In the genomic region with DNA sequence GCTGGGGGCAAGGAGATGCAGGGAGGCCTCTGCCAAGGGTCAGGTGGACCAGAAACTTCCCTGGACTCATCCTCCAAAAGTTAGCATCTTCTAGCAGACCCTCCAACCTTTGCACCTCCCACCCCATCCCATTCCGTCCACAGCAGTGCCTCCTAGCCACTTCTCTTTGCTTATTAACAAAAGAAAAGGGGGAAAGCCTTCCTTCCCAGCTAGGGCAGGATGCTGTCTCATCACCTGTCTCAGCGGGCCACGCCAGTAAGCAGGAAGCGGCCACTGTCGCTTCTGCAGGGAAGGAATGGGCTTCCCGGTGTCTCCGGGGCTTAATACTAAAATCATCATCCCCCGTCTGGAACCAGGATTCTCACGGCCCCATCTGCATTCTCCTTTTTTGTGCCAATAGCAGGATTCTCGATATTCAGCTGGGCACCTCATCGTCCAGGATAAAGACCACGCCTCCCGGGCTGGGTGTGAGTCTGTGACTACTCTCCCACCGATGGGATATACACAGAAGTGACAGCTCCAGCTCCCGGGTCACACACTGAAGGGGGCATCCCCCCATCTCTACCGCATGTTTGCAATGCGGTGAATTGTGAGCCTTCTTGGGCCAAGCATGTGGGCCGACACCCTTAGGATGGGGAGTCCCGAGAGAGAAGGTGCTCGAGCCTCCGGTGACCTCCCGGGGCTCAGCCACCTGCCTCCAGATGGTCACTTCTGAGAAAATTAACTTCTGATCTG, we compare ENCODE assay signal across 1 cellular context.
TF ChIP-seq lines count a peak whose summit lies in the region.

No MANE protein-coding gene starts in this region.

TF ChIP-seq in H1, 55 proteins besides CTCF, POLR2A, EP300 and RAD21 (continued from another document):
- TF ChIP-seq CBX8 (IDR thresholded peaks at IDR 0.05; ENCODE audit: borderline replicate concordance, low read depth, low read length), result no peak
- no peak for TF ChIP-seq KDM4A (IDR thresholded peaks at IDR 0.05; ENCODE audit: low read depth, low read length, severe bottlenecking)
- no peak for TF ChIP-seq BACH1 (IDR thresholded peaks at IDR 0.05; ENCODE audit: low read length)
- no peak for TF ChIP-seq SUZ12 (IDR thresholded peaks at IDR 0.05; ENCODE audit: low read length)
- no peak for TF ChIP-seq CTBP2 (IDR thresholded peaks at IDR 0.05; ENCODE audit: borderline replicate concordance, insufficient read depth, insufficient read length, low read length)
- no peak for TF ChIP-seq CREB1 (IDR thresholded peaks at IDR 0.05)
- TF ChIP-seq NRF1 (IDR thresholded peaks at IDR 0.05; ENCODE audit: low read depth, low read length), result no peak
- no peak for TF ChIP-seq ASH2L (IDR thresholded peaks at IDR 0.05; ENCODE audit: low read length)
- no peak for TF ChIP-seq YY1 (IDR thresholded peaks at IDR 0.05; ENCODE audit: low read depth, low read length)
TF ChIP-seq in H1: peak in this region for 0.
